Comparison of ENCODE assay signal across 11 cellular contexts in genomic region chr17:75124819-75125162, GRCh38. TPM values are rescaled to one million over a fixed set of nuclear protein-coding genes. Genes with fewer than 3 reads are reported as not detected.
DNase-seq lines count a peak whose midpoint lies in the region; TF ChIP-seq lines count a peak whose summit lies in the region.
"Had no signal": no experiment of that assay in that cellular context is flagged by ENCODE, and none has a peak within 500 bp of the region (broad histone marks: within the 10 kb centered on the region; RNA-seq: fewer than 3 reads in every experiment).

No MANE protein-coding gene starts in this region.

- no peaks in the 10 kb centered on the region for H3K9me3 Mint-ChIP-seq in T-helper 2 cell treated with Interferon-gamma antibody and Interleukin-4, amounts not matched to agents 5 μg/mL and 100 μg/mL, for 36 hours

- peak overlapping the region; percentile 75 for H3K27ac ChIP-seq in SJSA1
- H3K27ac ChIP-seq in esophagus squamous epithelium, result peak overlapping the region; percentile 90 to 94 (median 91)
- peak overlapping the region in 20 of 21 experiments; percentile 52 to 90 (median 83) for H3K27ac ChIP-seq in skin epidermis

- H3K4me3 ChIP-seq in SJSA1, result no peak overlapping the region
- no peak overlapping the region for H3K4me3 ChIP-seq in esophagus squamous epithelium
- no peak overlapping the region for H3K4me3 ChIP-seq in skin epidermis
- H3K4me3 ChIP-seq: uterus had no signal

- intact Hi-C loops in esophagus squamous epithelium (cut with DNase I), result no loop called here

- H3K27me3 Mint-ChIP-seq in T-helper 2 cell treated with Interferon-gamma antibody and Interleukin-4, amounts not matched to agents 5 μg/mL and 100 μg/mL, for 36 hours (ENCODE audit: low read depth), result no peaks in the 10 kb centered on the region

- no peaks in the 10 kb centered on the region for H3K9me3 ChIP-seq in SJSA1 (replicated peaks)
- no peaks in the 10 kb centered on the region for H3K9me3 ChIP-seq in esophagus squamous epithelium
- H3K9me3 ChIP-seq: uterus had no signal

- H3K36me3 ChIP-seq in SJSA1, result peaks cover 53% of the 10 kb centered on the region
- peaks cover 6 to 26% (median 8%) of the 10 kb centered on the region in 3 donors for H3K36me3 ChIP-seq in esophagus squamous epithelium
- H3K36me3 ChIP-seq: uterus had no signal

- peaks cover 30% of the 10 kb centered on the region for H3K4me1 Mint-ChIP-seq in T-helper 2 cell treated with Interferon-gamma antibody and Interleukin-4, amounts not matched to agents 5 μg/mL and 100 μg/mL, for 36 hours (ENCODE audit: low read depth)

- peaks cover 31% of the 10 kb centered on the region for H3K36me3 Mint-ChIP-seq in T-helper 2 cell treated with Interferon-gamma antibody and Interleukin-4, amounts not matched to agents 5 μg/mL and 100 μg/mL, for 36 hours (ENCODE audit: low read depth)

- TF ChIP-seq CTCF in esophagus squamous epithelium (IDR thresholded peaks at IDR 0.05), result no peak

- no peak for TF ChIP-seq POLR2A in esophagus squamous epithelium (IDR thresholded peaks at IDR 0.05)

- H3K27me3 ChIP-seq in SJSA1 (replicated peaks) (no peaks in the 10 kb centered on the region), esophagus squamous epithelium (no peaks in the 10 kb centered on the region)
- H3K27me3 ChIP-seq: uterus had no signal

- H3K4me3 Mint-ChIP-seq in T-helper 2 cell treated with Interferon-gamma antibody and Interleukin-4, amounts not matched to agents 5 μg/mL and 100 μg/mL, for 36 hours, result peak overlapping the region; percentile 65

- H3K4me1 ChIP-seq in SJSA1 (replicated peaks) (peaks cover 27% of the 10 kb centered on the region), esophagus squamous epithelium (peaks cover 24 to 84% (median 39%) of the 10 kb centered on the region in 3 donors)
- H3K4me1 ChIP-seq: uterus had no signal

- no peak for DNase-seq in T-helper 2 cell treated with Interferon-gamma antibody and Interleukin-4, amounts not matched to agents 5 μg/mL and 100 μg/mL, for 36 hours (ENCODE audit: low spot score)
- DNase-seq in T-helper 2 cell (no peak), SJSA1 (ENCODE audit: low read depth in 1 of 2, low spot score in 2 of 2) (no peak), esophagus squamous epithelium (lab: John Stamatoyannopoulos, UW) (no peak), NCI-H1694 treated with DMSO at 0.1 percent for 48 hours (lab: John Stamatoyannopoulos, UW) (no peak), NAMALWA (ENCODE audit: low spot score) (no peak)
- DNase-seq in stimulated activated CD4-positive, alpha-beta T cell treated with anti-CD3 and anti-CD28 coated beads, Interleukin-15, amount 100 ng/mL, for 24 hours, result no peak
- DNase-seq: NCI-H2227 treated with DMSO at 0.1 percent for 48 hours, RPMI8226 had no signal

- H3K27ac Mint-ChIP-seq in T-helper 2 cell treated with Interferon-gamma antibody and Interleukin-4, amounts not matched to agents 5 μg/mL and 100 μg/mL, for 36 hours, result peak overlapping the region; percentile 91

- 50% methylated on average over 2 of the region's 4 CpGs; no CpG with 5 or more reads in 1 of the 2 donors for WGBS in esophagus squamous epithelium, 2 donors

RNA-seq across cellular contexts. Expression of gene NT5C, which starts 6.8 kb away (rescaled TPM):
- 130 and 136 TPM in 2 replicates for total RNA-seq in SJSA1 (2014; rRNA removed; shearing (Covaris generic))
- total RNA-seq in esophagus squamous epithelium, result 10 to 100 TPM; 81.7 to 97.5 (median 88.4) TPM

RNA-seq across cellular contexts. Expression of gene ARMC7, which starts 15.0 kb away (rescaled TPM):
- 5.3 and 6.6 TPM in 2 replicates for total RNA-seq in SJSA1 (2014; rRNA removed; shearing (Covaris generic))
- total RNA-seq in esophagus squamous epithelium, result 1 to 10 TPM; 4.0 to 9.1 (median 5.3) TPM

RNA-seq across cellular contexts. Expression of gene JPT1, which starts 29.5 kb away (rescaled TPM):
- 340 and 870 TPM in 2 replicates for total RNA-seq in SJSA1 (2014; rRNA removed; shearing (Covaris generic))
- 100 to 1,000 TPM in 3 of 4 donors, 10 to 100 TPM in 1; 82.2 to 249 (median 196) TPM for total RNA-seq in esophagus squamous epithelium

RNA-seq across cellular contexts. Expression of gene SLC16A5, which starts 37.0 kb away (rescaled TPM):
- 0.50 and 0.71 TPM in 2 replicates for total RNA-seq in SJSA1 (2014; rRNA removed; shearing (Covaris generic))
- 10 to 100 TPM; 13.4 to 22.9 (median 17.4) TPM for total RNA-seq in esophagus squamous epithelium

RNA-seq across cellular contexts. Expression of gene SUMO2, which starts 58.0 kb away (rescaled TPM):
- 177 and 212 TPM in 2 replicates for total RNA-seq in SJSA1 (2014; rRNA removed; shearing (Covaris generic))
- 100 to 1,000 TPM in 1 of 4 donors, 10 to 100 TPM in 3; 49.5 to 110 (median 69.5) TPM for total RNA-seq in esophagus squamous epithelium
